ENCODE assay signal across 1 cellular context in the genomic region with DNA sequence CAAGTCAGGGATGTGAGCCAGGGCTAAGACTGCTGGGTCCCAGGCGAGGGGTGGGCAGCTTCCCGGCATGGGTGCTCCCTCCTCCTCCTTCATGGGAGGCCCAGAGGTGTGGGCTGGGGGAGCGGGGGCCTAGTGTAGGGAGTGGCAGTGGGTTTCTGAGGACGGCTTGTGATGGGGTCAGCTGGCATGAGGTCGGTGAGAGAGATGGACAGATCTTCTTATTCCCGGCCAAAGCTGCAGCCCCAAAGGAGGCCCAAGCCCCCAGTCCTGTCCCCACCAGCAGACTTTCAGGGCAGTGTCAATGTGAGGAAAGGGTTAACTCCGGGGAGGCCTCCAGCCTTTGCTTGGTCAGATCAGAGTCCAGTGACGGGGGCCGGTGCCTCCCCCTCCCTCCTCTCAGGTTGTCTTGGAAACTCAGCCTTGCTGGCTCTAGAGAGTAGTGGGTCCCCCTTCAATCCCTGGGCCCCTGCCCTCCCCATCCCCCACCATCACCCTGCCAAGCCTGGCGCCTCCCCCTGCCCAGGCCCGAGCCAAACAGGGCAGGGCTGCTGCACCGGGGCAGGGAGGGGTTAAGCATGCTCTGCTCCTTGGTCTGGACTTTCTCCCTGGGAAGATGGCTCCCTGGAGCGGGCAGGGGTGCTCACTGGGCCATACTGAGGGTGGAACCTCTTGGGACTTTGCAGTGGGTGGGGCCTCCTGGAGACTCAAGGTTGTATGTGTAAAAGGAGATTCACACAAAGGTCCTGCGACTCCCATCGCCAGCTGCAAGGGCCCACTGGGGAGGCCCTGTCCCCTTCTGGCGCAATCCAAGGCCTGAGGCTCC.
TF ChIP-seq lines count a peak whose summit lies in the region.

No MANE protein-coding gene starts in this region.

TF ChIP-seq in HepG2, 621 proteins besides CTCF, POLR2A, EP300 and RAD21 (continued from another document and continues in another):
- no peak for TF ChIP-seq USF2 (IDR thresholded peaks at IDR 0.05; ENCODE audit: low read depth, low read length)
- TF ChIP-seq USF2 (CRISPR knock-in tag; IDR thresholded peaks at IDR 0.05; ENCODE audit: borderline replicate concordance) = no peak
- TF ChIP-seq ZFP36L2 (CRISPR knock-in tag; IDR thresholded peaks at IDR 0.05) = no peak
- peak; percentile 16; the same call in 1 of the 2 replicates for TF ChIP-seq ZBTB38 (CRISPR knock-in tag; IDR thresholded peaks at IDR 0.05)
- TF ChIP-seq ARNT (IDR thresholded peaks at IDR 0.05) = no peak
- no peak for TF ChIP-seq ZKSCAN1 (IDR thresholded peaks at IDR 0.05; ENCODE audit: low read length)
- TF ChIP-seq, protein P1, sequence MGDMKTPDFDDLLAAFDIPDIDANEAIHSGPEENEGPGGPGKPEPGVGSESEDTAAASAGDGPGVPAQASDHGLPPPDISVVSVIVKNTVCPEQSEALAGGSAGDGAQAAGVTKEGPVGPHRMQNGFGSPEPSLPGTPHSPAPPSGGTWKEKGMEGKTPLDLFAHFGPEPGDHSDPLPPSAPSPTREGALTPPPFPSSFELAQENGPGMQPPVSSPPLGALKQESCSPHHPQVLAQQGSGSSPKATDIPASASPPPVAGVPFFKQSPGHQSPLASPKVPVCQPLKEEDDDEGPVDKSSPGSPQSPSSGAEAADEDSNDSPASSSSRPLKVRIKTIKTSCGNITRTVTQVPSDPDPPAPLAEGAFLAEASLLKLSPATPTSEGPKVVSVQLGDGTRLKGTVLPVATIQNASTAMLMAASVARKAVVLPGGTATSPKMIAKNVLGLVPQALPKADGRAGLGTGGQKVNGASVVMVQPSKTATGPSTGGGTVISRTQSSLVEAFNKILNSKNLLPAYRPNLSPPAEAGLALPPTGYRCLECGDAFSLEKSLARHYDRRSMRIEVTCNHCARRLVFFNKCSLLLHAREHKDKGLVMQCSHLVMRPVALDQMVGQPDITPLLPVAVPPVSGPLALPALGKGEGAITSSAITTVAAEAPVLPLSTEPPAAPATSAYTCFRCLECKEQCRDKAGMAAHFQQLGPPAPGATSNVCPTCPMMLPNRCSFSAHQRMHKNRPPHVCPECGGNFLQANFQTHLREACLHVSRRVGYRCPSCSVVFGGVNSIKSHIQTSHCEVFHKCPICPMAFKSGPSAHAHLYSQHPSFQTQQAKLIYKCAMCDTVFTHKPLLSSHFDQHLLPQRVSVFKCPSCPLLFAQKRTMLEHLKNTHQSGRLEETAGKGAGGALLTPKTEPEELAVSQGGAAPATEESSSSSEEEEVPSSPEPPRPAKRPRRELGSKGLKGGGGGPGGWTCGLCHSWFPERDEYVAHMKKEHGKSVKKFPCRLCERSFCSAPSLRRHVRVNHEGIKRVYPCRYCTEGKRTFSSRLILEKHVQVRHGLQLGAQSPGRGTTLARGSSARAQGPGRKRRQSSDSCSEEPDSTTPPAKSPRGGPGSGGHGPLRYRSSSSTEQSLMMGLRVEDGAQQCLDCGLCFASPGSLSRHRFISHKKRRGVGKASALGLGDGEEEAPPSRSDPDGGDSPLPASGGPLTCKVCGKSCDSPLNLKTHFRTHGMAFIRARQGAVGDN (CRISPR knock-in tag; IDR thresholded peaks at IDR 0.05) = peak; percentile 93
- no peak for TF ChIP-seq FOXP1 (IDR thresholded peaks at IDR 0.05)
- peak; percentile 43; the same call in 1 of the 2 replicates for TF ChIP-seq FOXP1 (CRISPR knock-in tag; IDR thresholded peaks at IDR 0.05)
- peak; percentile 72; the same call in 1 of the 2 replicates for TF ChIP-seq ZBED4 (CRISPR knock-in tag; IDR thresholded peaks at IDR 0.05; ENCODE audit: borderline replicate concordance)
- peak; percentile 70; the same call in 1 of the 2 replicates for TF ChIP-seq ZNF607 (CRISPR knock-in tag; IDR thresholded peaks at IDR 0.05; ENCODE audit: borderline replicate concordance)
- TF ChIP-seq ZNF75D (CRISPR knock-in tag; IDR thresholded peaks at IDR 0.05; ENCODE audit: borderline replicate concordance) = no peak
- TF ChIP-seq DPF2 (CRISPR knock-in tag; IDR thresholded peaks at IDR 0.05; ENCODE audit: borderline replicate concordance, low read depth) = peak; percentile 54
- TF ChIP-seq SPEN (CRISPR knock-in tag; IDR thresholded peaks at IDR 0.05; ENCODE audit: low read depth) = peak; percentile 84
- no peak for TF ChIP-seq ZNF841 (CRISPR knock-in tag; IDR thresholded peaks at IDR 0.05; ENCODE audit: borderline replicate concordance)
- peak; percentile 14; the same call in 1 of the 2 replicates for TF ChIP-seq POLR2AphosphoS5 (IDR thresholded peaks at IDR 0.05; ENCODE audit: low read depth, low read length)
- TF ChIP-seq, protein P2, sequence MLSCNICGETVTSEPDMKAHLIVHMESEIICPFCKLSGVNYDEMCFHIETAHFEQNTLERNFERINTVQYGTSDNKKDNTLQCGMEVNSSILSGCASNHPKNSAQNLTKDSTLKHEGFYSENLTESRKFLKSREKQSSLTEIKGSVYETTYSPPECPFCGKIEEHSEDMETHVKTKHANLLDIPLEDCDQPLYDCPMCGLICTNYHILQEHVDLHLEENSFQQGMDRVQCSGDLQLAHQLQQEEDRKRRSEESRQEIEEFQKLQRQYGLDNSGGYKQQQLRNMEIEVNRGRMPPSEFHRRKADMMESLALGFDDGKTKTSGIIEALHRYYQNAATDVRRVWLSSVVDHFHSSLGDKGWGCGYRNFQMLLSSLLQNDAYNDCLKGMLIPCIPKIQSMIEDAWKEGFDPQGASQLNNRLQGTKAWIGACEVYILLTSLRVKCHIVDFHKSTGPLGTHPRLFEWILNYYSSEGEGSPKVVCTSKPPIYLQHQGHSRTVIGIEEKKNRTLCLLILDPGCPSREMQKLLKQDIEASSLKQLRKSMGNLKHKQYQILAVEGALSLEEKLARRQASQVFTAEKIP (CRISPR knock-in tag; IDR thresholded peaks at IDR 0.05; ENCODE audit: borderline replicate concordance) = no peak
- TF ChIP-seq RORA (CRISPR knock-in tag; IDR thresholded peaks at IDR 0.05) = no peak
- TF ChIP-seq SMYD3 (CRISPR knock-in tag; IDR thresholded peaks at IDR 0.05) = no peak
- peak; percentile 82 for TF ChIP-seq KAT8 (CRISPR knock-in tag; IDR thresholded peaks at IDR 0.05)
- TF ChIP-seq FOXC1 (CRISPR knock-in tag; IDR thresholded peaks at IDR 0.05; ENCODE audit: borderline replicate concordance) = peak; percentile 16; the same call in 1 of the 2 replicates
- TF ChIP-seq ZNF468 (CRISPR knock-in tag; IDR thresholded peaks at IDR 0.05) = no peak
- TF ChIP-seq HMG20A (CRISPR knock-in tag; IDR thresholded peaks at IDR 0.05; ENCODE audit: borderline replicate concordance) = peak; percentile 68
- TF ChIP-seq ZNF251 (CRISPR knock-in tag; IDR thresholded peaks at IDR 0.05) = 0 out of 2 replicates have a peak, but pooled peaks have one; percentile 9
- TF ChIP-seq ZFP36 (IDR thresholded peaks at IDR 0.05; ENCODE audit: borderline replicate concordance, low read depth, low read length, partially characterized antibody) = no peak
- TF ChIP-seq FOXM1 (CRISPR knock-in tag; IDR thresholded peaks at IDR 0.05) = no peak
- TF ChIP-seq ZZZ3 (CRISPR knock-in tag; IDR thresholded peaks at IDR 0.05; ENCODE audit: borderline replicate concordance) = no peak
- peak; percentile 98 for TF ChIP-seq HNF4G (IDR thresholded peaks at IDR 0.05; ENCODE audit: borderline replicate concordance, low read depth, low read length)
- peak; percentile 98 for TF ChIP-seq HNF4G (CRISPR knock-in tag; IDR thresholded peaks at IDR 0.05; ENCODE audit: borderline replicate concordance, low read depth)
- peak; percentile 56; the same call in 1 of the 2 replicates for TF ChIP-seq KDM2A (CRISPR knock-in tag; IDR thresholded peaks at IDR 0.05; ENCODE audit: borderline replicate concordance, low read depth)
- peak; percentile 60 for TF ChIP-seq SOX5 (CRISPR knock-in tag; IDR thresholded peaks at IDR 0.05; ENCODE audit: borderline replicate concordance)
- TF ChIP-seq ZSCAN21 (CRISPR knock-in tag; IDR thresholded peaks at IDR 0.05; ENCODE audit: borderline replicate concordance) = 0 out of 2 replicates have a peak, but pooled peaks have one; percentile 20
- TF ChIP-seq AHR (CRISPR knock-in tag; IDR thresholded peaks at IDR 0.05) = no peak
- TF ChIP-seq SRSF4 (IDR thresholded peaks at IDR 0.05; ENCODE audit: low read depth, low read length, poor library complexity, severe bottlenecking) = no peak
- TF ChIP-seq MBNL3 (CRISPR knock-in tag; conservative IDR thresholded peaks at IDR 0.05) = no peak
- TF ChIP-seq, protein P3, sequence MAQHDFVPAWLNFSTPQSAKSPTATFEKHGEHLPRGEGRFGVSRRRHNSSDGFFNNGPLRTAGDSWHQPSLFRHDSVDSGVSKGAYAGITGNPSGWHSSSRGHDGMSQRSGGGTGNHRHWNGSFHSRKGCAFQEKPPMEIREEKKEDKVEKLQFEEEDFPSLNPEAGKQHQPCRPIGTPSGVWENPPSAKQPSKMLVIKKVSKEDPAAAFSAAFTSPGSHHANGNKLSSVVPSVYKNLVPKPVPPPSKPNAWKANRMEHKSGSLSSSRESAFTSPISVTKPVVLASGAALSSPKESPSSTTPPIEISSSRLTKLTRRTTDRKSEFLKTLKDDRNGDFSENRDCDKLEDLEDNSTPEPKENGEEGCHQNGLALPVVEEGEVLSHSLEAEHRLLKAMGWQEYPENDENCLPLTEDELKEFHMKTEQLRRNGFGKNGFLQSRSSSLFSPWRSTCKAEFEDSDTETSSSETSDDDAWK (CRISPR knock-in tag; IDR thresholded peaks at IDR 0.05) = no peak
- no peak for TF ChIP-seq ZNF547 (CRISPR knock-in tag; IDR thresholded peaks at IDR 0.05)
- TF ChIP-seq ZNF530 (CRISPR knock-in tag; IDR thresholded peaks at IDR 0.05; ENCODE audit: low read depth) = no peak
- TF ChIP-seq ZBTB33 (CRISPR knock-in tag; IDR thresholded peaks at IDR 0.05) = no peak; the same call in none of the 2 replicates
- TF ChIP-seq RBM39 (IDR thresholded peaks at IDR 0.05; ENCODE audit: low read depth, low read length, poor library complexity, severe bottlenecking) = no peak
- TF ChIP-seq, protein P4, sequence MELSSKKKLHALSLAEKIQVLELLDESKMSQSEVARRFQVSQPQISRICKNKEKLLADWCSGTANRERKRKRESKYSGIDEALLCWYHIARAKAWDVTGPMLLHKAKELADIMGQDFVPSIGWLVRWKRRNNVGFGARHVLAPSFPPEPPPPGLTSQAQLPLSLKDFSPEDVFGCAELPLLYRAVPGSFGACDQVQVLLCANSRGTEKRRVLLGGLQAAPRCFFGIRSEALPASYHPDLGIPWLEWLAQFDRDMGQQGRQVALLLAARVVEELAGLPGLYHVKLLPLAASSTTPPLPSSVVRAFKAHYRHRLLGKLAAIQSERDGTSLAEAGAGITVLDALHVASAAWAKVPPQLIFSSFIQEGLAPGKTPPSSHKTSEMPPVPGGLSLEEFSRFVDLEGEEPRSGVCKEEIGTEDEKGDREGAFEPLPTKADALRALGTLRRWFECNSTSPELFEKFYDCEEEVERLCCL (CRISPR knock-in tag; IDR thresholded peaks at IDR 0.05; ENCODE audit: borderline replicate concordance) = no peak
- TF ChIP-seq SCMH1 (CRISPR knock-in tag; IDR thresholded peaks at IDR 0.05; ENCODE audit: borderline replicate concordance) = no peak
- no peak for TF ChIP-seq RAD51 (IDR thresholded peaks at IDR 0.05; ENCODE audit: borderline replicate concordance)
